ENCODE assay signal across 10 cellular contexts in genomic region chr4:133147922-133148689, GRCh38. TPM values are rescaled to one million over a fixed set of nuclear protein-coding genes. Genes with fewer than 3 reads are reported as not detected.
A peak's percentile ranks its signal among the peaks of the same experiment; 100 is the strongest.
DNase-seq lines count a peak whose midpoint lies in the region; ATAC-seq, FAIRE-seq and TF ChIP-seq lines count a peak whose summit lies in the region.
"Had no signal": no experiment of that assay in that cellular context is flagged by ENCODE, and none has a peak within 500 bp of the region (broad histone marks: within the 10 kb centered on the region; RNA-seq: fewer than 3 reads in every experiment).

No MANE protein-coding gene starts in this region.

- intact Hi-C loops in pancreas (cut with DNase I) = no loop called here

- 1 to 2% methylated on average over 16 to 23 of the region's 54 CpGs for WGBS in gastroesophageal sphincter (ENCODE audit: low coverage in 1 of 2), 2 donors
- WGBS in pancreas, 2 donors = 2 to 3% methylated on average over 54 of the region's 54 CpGs

- H3K4me1 ChIP-seq in gastroesophageal sphincter (peaks cover 0 to 74% (median 35%) of the 10 kb centered on the region in 3 donors), pancreas (peaks cover 18 to 27% (median 19%) of the 10 kb centered on the region in 3 donors)
- H3K4me1 ChIP-seq in effector memory CD4-positive, alpha-beta T cell (ENCODE audit: control insufficient read depth, insufficient read depth, low read length, poor library complexity, severe bottlenecking) = no peaks in the 10 kb centered on the region

- no peaks in the 10 kb centered on the region for H3K9me3 ChIP-seq in gastroesophageal sphincter
- no peaks in the 10 kb centered on the region for H3K9me3 ChIP-seq in pancreas
- H3K9me3 ChIP-seq in effector memory CD4-positive, alpha-beta T cell (ENCODE audit: control insufficient read depth, low read length) = no peaks in the 10 kb centered on the region

- H3K4me3 ChIP-seq in gastroesophageal sphincter (peak overlapping the region; percentile 57 to 61), pancreas (peak overlapping the region in 3 of 4 donors; percentile 3 to 38 (median 21))
- H3K4me3 ChIP-seq in effector memory CD4-positive, alpha-beta T cell (ENCODE audit: insufficient read depth, low read depth, low read length, poor library complexity, severe bottlenecking) = no peak overlapping the region

- FAIRE-seq in pancreas (lab: Jason Lieb, UNC) = no peak
- FAIRE-seq: G401.6, TTC549 had no signal

- ATAC-seq in gastroesophageal sphincter (no peak), pancreas (peak in 3 of 4 donors; percentile 48 to 55 (median 53))

- TF ChIP-seq EP300 in gastroesophageal sphincter (IDR thresholded peaks at IDR 0.05) = no peak

- H3K36me3 ChIP-seq in gastroesophageal sphincter (no peaks in the 10 kb centered on the region), pancreas (no peaks in the 10 kb centered on the region)
- H3K36me3 ChIP-seq in effector memory CD4-positive, alpha-beta T cell (ENCODE audit: control insufficient read depth, insufficient read depth, low read length) = no peaks in the 10 kb centered on the region

- TF ChIP-seq CTCF in gastroesophageal sphincter (IDR thresholded peaks at IDR 0.05) (peak in 2 of 4 experiments; percentile 11 to 30), pancreas (IDR thresholded peaks at IDR 0.05) (no peak)

- DNase-seq in SKM-1 (lab: John Stamatoyannopoulos, UW; ENCODE audit: unreplicated experiment) (peak; percentile 5), SKM-1 treated with dmso at 0.1 percent for 144 hours (lab: John Stamatoyannopoulos, UW; ENCODE audit: unreplicated experiment) (no peak), SK-N-DZ (ENCODE audit: low spot score) (peak; percentile 51), pancreas (peak in 2 of 6 donors; percentile 60 to 62), KG1 (lab: John Stamatoyannopoulos, UW) (no peak)
- DNase-seq in effector memory CD4-positive, alpha-beta T cell = no peak
- DNase-seq in effector CD8-positive, alpha-beta T cell (lab: John Stamatoyannopoulos, UW) = no peak

- H3K27me3 ChIP-seq in gastroesophageal sphincter = peaks cover 32% of the 10 kb centered on the region
- H3K27me3 ChIP-seq in pancreas = peaks cover 0 to 74% (median 3%) of the 10 kb centered on the region in 4 donors
- H3K27me3 ChIP-seq in effector memory CD4-positive, alpha-beta T cell (replicated peaks; ENCODE audit: control insufficient read depth, insufficient read depth, low read length, poor library complexity, severe bottlenecking) = peaks cover 25% of the 10 kb centered on the region

- TF ChIP-seq POLR2A in gastroesophageal sphincter (IDR thresholded peaks at IDR 0.05) = no peak

- H3K27ac ChIP-seq in gastroesophageal sphincter (peak overlapping the region in 2 of 4 donors; percentile 24 to 62), pancreas (no peak overlapping the region)
- no peak overlapping the region for H3K27ac ChIP-seq in effector memory CD4-positive, alpha-beta T cell (ENCODE audit: insufficient read depth, low read length, poor library complexity, severe bottlenecking)

RNA-seq across cellular contexts. Expression of gene PCDH10, which starts 1.0 kb away (rescaled TPM):
- polyA plus RNA-seq in SK-N-DZ (2014; cell fraction: cytosol; rRNA removed) = 0.10 and 0.19 TPM in 2 replicates
- 0.21 and 0.57 TPM in 2 replicates for polyA plus RNA-seq in SK-N-DZ (2014; cell fraction: nucleus; rRNA removed)
- total RNA-seq in gastroesophageal sphincter = 10 to 100 TPM in 2 of 4 donors, under 1 TPM in 2; 0.27 to 18.1 (median 7.0) TPM
- total RNA-seq in pancreas = under 1 TPM; 0.09 to 0.23 (median 0.13) TPM
- polyA plus RNA-seq in pancreas = under 1 TPM; 0.11 to 0.26 TPM

Comparison
In these comparisons a context has a peak if more than half of its experiments do, and no peak if none do; other contexts are left out.
1. DNase-seq: peak in SKM-1 (single experiment) and SK-N-DZ (single experiment); none in SKM-1 treated with dmso at 0.1 percent for 144 hours (single experiment), KG1 (single experiment), effector memory CD4-positive, alpha-beta T cell (0 of 3) and effector CD8-positive, alpha-beta T cell (single experiment).